19 cellular contexts compared by ENCODE assay signal in genomic region chr3:57889807-57890206, GRCh38.
DNase-seq lines count a peak whose midpoint lies in the region; ATAC-seq and TF ChIP-seq lines count a peak whose summit lies in the region.
"Had no signal": no experiment of that assay in that cellular context is flagged by ENCODE, and none has a peak within 500 bp of the region (broad histone marks: within the 10 kb centered on the region; RNA-seq: fewer than 3 reads in every experiment).

No MANE protein-coding gene starts in this region.

- intact Hi-C loops in Right ventricle myocardium inferior (cut with DNase I) (loop anchor here (5.0 kb wide), 1 partner anchor 47 kb away; no protein-coding TSS in a partner anchor), cardiac septum (cut with DNase I) (loop anchor here (10.0 kb wide), 1 partner anchor 275 kb away; no protein-coding TSS in a partner anchor), heart right ventricle (cut with DNase I) (no loop called here)

- no peak overlapping the region for H3K9ac ChIP-seq in parathyroid adenoma

- no peak overlapping the region for H2AFZ ChIP-seq in parathyroid adenoma

- H3K36me3 ChIP-seq in heart right ventricle (peaks cover 0 to 31% (median 6%) of the 10 kb centered on the region in 9 donors), parathyroid adenoma (ENCODE audit: control insufficient read depth, insufficient read depth, low read length) (no peaks in the 10 kb centered on the region)
- H3K36me3 ChIP-seq: brain microvascular endothelial cell had no signal

- H3K4me1 ChIP-seq in heart right ventricle = peaks cover 0 to 13% (median 0%) of the 10 kb centered on the region in 9 donors
- H3K4me1 ChIP-seq in parathyroid adenoma = no peaks in the 10 kb centered on the region

- H3K9me3 ChIP-seq in heart right ventricle (no peaks in the 10 kb centered on the region), parathyroid adenoma (ENCODE audit: control insufficient read depth, low read length) (no peaks in the 10 kb centered on the region)

- ATAC-seq in Right ventricle myocardium inferior (peak; percentile 72), heart right ventricle (peak in 7 of 8 donors; percentile 61 to 85 (median 77)), GM18520 (IDR thresholded peaks at IDR 0.05; ENCODE audit: unreplicated experiment) (no peak), GM19395 (IDR thresholded peaks at IDR 0.05; ENCODE audit: unreplicated experiment) (no peak)

- peak overlapping the region in 9 of 10 donors; percentile 15 to 56 (median 49) for H3K4me3 ChIP-seq in heart right ventricle
- H3K4me3 ChIP-seq in parathyroid adenoma (ENCODE audit: low read depth, low read length) = no peak overlapping the region

- H3K27me3 ChIP-seq in heart right ventricle = no peaks in the 10 kb centered on the region
- no peaks in the 10 kb centered on the region for H3K27me3 ChIP-seq in parathyroid adenoma (ENCODE audit: control insufficient read depth, insufficient read depth, low read length)
- H3K27me3 ChIP-seq: brain microvascular endothelial cell had no signal

- H3K4me2 ChIP-seq in parathyroid adenoma (ENCODE audit: low read length) = peak overlapping the region; percentile 2

- peak overlapping the region; percentile 19 to 94 (median 84) for H3K27ac ChIP-seq in heart right ventricle
- peak overlapping the region; percentile 25 for H3K27ac ChIP-seq in parathyroid adenoma
- H3K27ac ChIP-seq: brain microvascular endothelial cell had no signal

- H3K79me2 ChIP-seq in parathyroid adenoma = no peaks in the 10 kb centered on the region

- TF ChIP-seq CTCF in heart right ventricle (IDR thresholded peaks at IDR 0.05) (no peak), parathyroid adenoma (IDR thresholded peaks at IDR 0.05) (no peak)

- 38 to 53% methylated on average over 6 of the region's 6 CpGs for whole genome bisulfite sequencing in heart right ventricle, 2 donors

- no peak for DNase-seq in Right ventricle myocardium inferior (ENCODE audit: missing footprints)
- DNase-seq in cardiac septum (ENCODE audit: low spot score) = no peak
- DNase-seq in heart right ventricle = no peak
- DNase-seq in activated gamma-delta T cell (lab: John Stamatoyannopoulos, UW) = no peak
- no peak for DNase-seq in NCI-H2107 (lab: John Stamatoyannopoulos, UW)
- DNase-seq: 8988T; activated CD4-positive, alpha-beta T cell treated with anti-CD3 and anti-CD28 coated beads for 1 hour; activated naive CD4-positive, alpha-beta T cell treated with Interleukin-2 at 50 U/mL for 16 hours; brain microvascular endothelial cell; CD4-positive, alpha-beta T cell; effector CD8-positive, alpha-beta T cell; EL; GOT3; immature natural killer cell; NCI-H1694 treated with DMSO at 0.1 percent for 48 hours; NCI-H510A had no signal

Comparison
In these comparisons a context has a peak if more than half of its experiments do, and no peak if none do; other contexts are left out.
1. intact Hi-C loops: an anchor here in Right ventricle myocardium inferior (5.0 kb wide) and cardiac septum (10.0 kb wide); none called in heart right ventricle.
2. ATAC-seq: peak in Right ventricle myocardium inferior (single experiment) and heart right ventricle (7 of 8); none in GM18520 (single experiment) and GM19395 (single experiment).